Comparison of ENCODE assay signal across 14 cellular contexts in genomic region chr4:111778543-111778942, GRCh38.
A peak's percentile ranks its signal among the peaks of the same experiment; 100 is the strongest.
DNase-seq lines count a peak whose midpoint lies in the region; ATAC-seq and TF ChIP-seq lines count a peak whose summit lies in the region.
"Had no signal": no experiment of that assay in that cellular context is flagged by ENCODE, and none has a peak within 500 bp of the region (broad histone marks: within the 10 kb centered on the region; RNA-seq: fewer than 3 reads in every experiment).

No MANE protein-coding gene starts in this region.

- H3K4me1 ChIP-seq in mammary epithelial cell (ENCODE audit: insufficient read depth, low read length), result peaks cover 9% of the 10 kb centered on the region
- H3K4me1 ChIP-seq in prostate gland (replicated peaks), result no peaks in the 10 kb centered on the region

- dilution Hi-C loops in mammary epithelial cell (cut with HindIII; ENCODE audit: low sequenced_read_pairs), result no loop called here

- no peaks in the 10 kb centered on the region for H3K27me3 Mint-ChIP-seq in neural crest cell (ENCODE audit: low read depth)
- H3K27me3 Mint-ChIP-seq in natural killer cell treated with Interleukin-12 subunit alpha and Interleukin-12 subunit beta and Interleukin-15 and Interleukin-18, amount 100 ng/mL, for 72 hours, result no peaks in the 10 kb centered on the region
- H3K27me3 Mint-ChIP-seq: activated CD8-positive, alpha-beta memory T cell treated with anti-CD3 and anti-CD28 coated beads, Interleukin-2, amount 10 ng/mL, durations not matched to agents 7 days and 5 days; activated naive CD8-positive, alpha-beta T cell treated with anti-CD3 and anti-CD28 coated beads for 36 hours had no signal

- ATAC-seq in natural killer cell treated with Interleukin-12 subunit alpha and Interleukin-12 subunit beta and Interleukin-15 and Interleukin-18, amount 100 ng/mL, for 72 hours, result no peak
- ATAC-seq: activated CD8-positive, alpha-beta memory T cell treated with anti-CD3 and anti-CD28 coated beads, Interleukin-2, amount 10 ng/mL, durations not matched to agents 7 days and 5 days had no signal

- H3K36me3 Mint-ChIP-seq in neural crest cell (ENCODE audit: low read depth), result no peaks in the 10 kb centered on the region
- H3K36me3 Mint-ChIP-seq in natural killer cell treated with Interleukin-12 subunit alpha and Interleukin-12 subunit beta and Interleukin-15 and Interleukin-18, amount 100 ng/mL, for 72 hours, result no peaks in the 10 kb centered on the region
- H3K36me3 Mint-ChIP-seq: activated CD8-positive, alpha-beta memory T cell treated with anti-CD3 and anti-CD28 coated beads, Interleukin-2, amount 10 ng/mL, durations not matched to agents 7 days and 5 days; activated naive CD8-positive, alpha-beta T cell treated with anti-CD3 and anti-CD28 coated beads for 36 hours had no signal

- H3K27me3 ChIP-seq in mammary epithelial cell (ENCODE audit: insufficient read depth, low read length) (no peaks in the 10 kb centered on the region), prostate gland (replicated peaks; ENCODE audit: insufficient read depth) (no peaks in the 10 kb centered on the region)

- intact Hi-C loops in mammary epithelial cell (cut with micrococcal nuclease) (no loop called here), prostate gland (cut with DNase I) (no loop called here)

- no peaks in the 10 kb centered on the region for H3K9me3 Mint-ChIP-seq in neural crest cell
- peaks cover 5% of the 10 kb centered on the region for H3K9me3 Mint-ChIP-seq in natural killer cell treated with Interleukin-12 subunit alpha and Interleukin-12 subunit beta and Interleukin-15 and Interleukin-18, amount 100 ng/mL, for 72 hours
- H3K9me3 Mint-ChIP-seq: activated naive CD8-positive, alpha-beta T cell treated with anti-CD3 and anti-CD28 coated beads for 36 hours had no signal

- H3K79me2 ChIP-seq in mammary epithelial cell (ENCODE audit: insufficient read depth, low read length), result no peaks in the 10 kb centered on the region

- H3K27ac Mint-ChIP-seq in neural crest cell (ENCODE audit: unreplicated experiment), result no peak overlapping the region
- no peak overlapping the region for H3K27ac Mint-ChIP-seq in natural killer cell treated with Interleukin-12 subunit alpha and Interleukin-12 subunit beta and Interleukin-15 and Interleukin-18, amount 100 ng/mL, for 72 hours
- H3K27ac Mint-ChIP-seq: activated CD8-positive, alpha-beta memory T cell treated with anti-CD3 and anti-CD28 coated beads, Interleukin-2, amount 10 ng/mL, durations not matched to agents 7 days and 5 days; activated naive CD8-positive, alpha-beta T cell treated with anti-CD3 and anti-CD28 coated beads for 36 hours had no signal

- no peak for TF ChIP-seq POLR2A in prostate gland (IDR thresholded peaks at IDR 0.05)

- WGBS in mammary epithelial cell (ENCODE audit: low coverage, missing lambda C conversion rate), result 91% methylated on average over 1 of the region's 1 CpG
- WGBS in prostate gland, result 78% methylated on average over 1 of the region's 1 CpG

- H3K27ac ChIP-seq in mammary epithelial cell (ENCODE audit: insufficient read depth, low read depth, low read length) (no peak overlapping the region), prostate gland (no peak overlapping the region)

- H3K36me3 ChIP-seq in mammary epithelial cell (ENCODE audit: insufficient read depth, low read length) (no peaks in the 10 kb centered on the region), prostate gland (no peaks in the 10 kb centered on the region)

- no peak overlapping the region for H2AFZ ChIP-seq in mammary epithelial cell (ENCODE audit: low read depth, low read length)

- no peak overlapping the region for H3K4me2 ChIP-seq in mammary epithelial cell (ENCODE audit: insufficient read depth, low read depth, low read length)

- no peak overlapping the region for H3K9ac ChIP-seq in mammary epithelial cell (ENCODE audit: insufficient read depth, low read length)

- TF ChIP-seq CTCF in LNCaP clone FGC (IDR thresholded peaks at IDR 0.05; ENCODE audit: control insufficient read depth, extremely low read depth, insufficient read depth) (0 out of 2 replicates have a peak, but pooled peaks have one; percentile 12), choroid plexus epithelial cell (conservative IDR thresholded peaks at IDR 0.05; ENCODE audit: low read depth, low read length) (peak; percentile 25), neural crest cell (conservative IDR thresholded peaks at IDR 0.05) (peak; percentile 16), mammary epithelial cell (conservative IDR thresholded peaks at IDR 0.05 in 1 of 2, IDR thresholded peaks at IDR 0.05 in 1 of 2; ENCODE audit: extremely low read depth in 1 of 2, insufficient read depth in 1 of 2, low read depth in 1 of 2, low read length in 2 of 2) (peak in 1 of 2 donors; percentile 16), prostate gland (IDR thresholded peaks at IDR 0.05) (no peak)

- H3K4me3 ChIP-seq in LNCaP clone FGC (ENCODE audit: low read depth, low read length), result no peak overlapping the region
- H3K4me3 ChIP-seq in choroid plexus epithelial cell (ENCODE audit: low read depth, low read length), result no peak overlapping the region
- no peak overlapping the region for H3K4me3 ChIP-seq in mammary epithelial cell (replicated peaks in 1 of 3; ENCODE audit: insufficient read depth in 1 of 3, low read depth in 2 of 3, low read length in 3 of 3)
- no peak overlapping the region for H3K4me3 ChIP-seq in prostate gland

- no peaks in the 10 kb centered on the region for H3K9me3 ChIP-seq in mammary epithelial cell (replicated peaks; ENCODE audit: insufficient read depth, low read length)
- no peaks in the 10 kb centered on the region for H3K9me3 ChIP-seq in prostate gland

- H4K20me1 ChIP-seq in mammary epithelial cell (ENCODE audit: insufficient read depth, low read length), result no peaks in the 10 kb centered on the region

- no TSS peak for BruUV-seq in mammary epithelial cell (replicated peaks; lab: Mats Ljungman, UMichigan)

- DNase-seq in EL (peak; percentile 8), LNCaP clone FGC (ENCODE audit: low read depth) (no peak), choroid plexus epithelial cell (ENCODE audit: low read depth) (peak; percentile 6), neural crest cell (ENCODE audit: low read depth, low spot score) (no peak), mammary epithelial cell (no peak), prostate gland (ENCODE audit: low spot score) (no peak), NCI-H1694 (lab: John Stamatoyannopoulos, UW) (no peak)
- DNase-seq in natural killer cell treated with Interleukin-12 subunit alpha and Interleukin-12 subunit beta and Interleukin-15 and Interleukin-18, amount 100 ng/mL, for 72 hours (ENCODE audit: low spot score), result no peak
- DNase-seq: activated CD8-positive, alpha-beta memory T cell treated with anti-CD3 and anti-CD28 coated beads, Interleukin-2, amount 10 ng/mL, durations not matched to agents 7 days and 5 days; activated naive CD8-positive, alpha-beta T cell treated with anti-CD3 and anti-CD28 coated beads for 36 hours; head of caudate nucleus; NCI-H1436 treated with DMSO at 0.1 percent for 48 hours; NK-92 treated with Interleukin-12 subunit alpha and Interleukin-12 subunit beta, amount 100 ng/mL, for 24 hours; T1000 had no signal

- H3K4me1 Mint-ChIP-seq in neural crest cell, result peaks cover 5% of the 10 kb centered on the region
- H3K4me1 Mint-ChIP-seq in natural killer cell treated with Interleukin-12 subunit alpha and Interleukin-12 subunit beta and Interleukin-15 and Interleukin-18, amount 100 ng/mL, for 72 hours (ENCODE audit: low read depth in 2 of 2), result no peaks in the 10 kb centered on the region
- H3K4me1 Mint-ChIP-seq: activated CD8-positive, alpha-beta memory T cell treated with anti-CD3 and anti-CD28 coated beads, Interleukin-2, amount 10 ng/mL, durations not matched to agents 7 days and 5 days; activated naive CD8-positive, alpha-beta T cell treated with anti-CD3 and anti-CD28 coated beads for 36 hours had no signal

- in situ Hi-C loops in mammary epithelial cell (cut with MboI; ENCODE audit: low sequenced_read_pairs in 2 of 2), result no loop called here

- H3K4me3 Mint-ChIP-seq in neural crest cell, result no peak overlapping the region
- no peak overlapping the region for H3K4me3 Mint-ChIP-seq in natural killer cell treated with Interleukin-12 subunit alpha and Interleukin-12 subunit beta and Interleukin-15 and Interleukin-18, amount 100 ng/mL, for 72 hours
- H3K4me3 Mint-ChIP-seq: activated CD8-positive, alpha-beta memory T cell treated with anti-CD3 and anti-CD28 coated beads, Interleukin-2, amount 10 ng/mL, durations not matched to agents 7 days and 5 days; activated naive CD8-positive, alpha-beta T cell treated with anti-CD3 and anti-CD28 coated beads for 36 hours had no signal

- CTCF ChIA-PET in mammary epithelial cell (lab: Charles Lee; ENCODE audit: low non-redundant PET), result no interaction called here

Comparison
In these comparisons a context has a peak if more than half of its experiments do, and no peak if none do; other contexts are left out.
1. DNase-seq: peak in EL (single experiment) and choroid plexus epithelial cell (single experiment); none in LNCaP clone FGC (single experiment), neural crest cell (single experiment), mammary epithelial cell (single experiment), prostate gland (single experiment), natural killer cell treated with Interleukin-12 subunit alpha and Interleukin-12 subunit beta and Interleukin-15 and Interleukin-18, amount 100 ng/mL, for 72 hours (single experiment) and NCI-H1694 (single experiment).
2. CTCF ChIP-seq: peak in LNCaP clone FGC (single experiment), choroid plexus epithelial cell (single experiment) and neural crest cell (single experiment); none in prostate gland (0 of 4).